In genomic region chr22:45731041-45731797, GRCh38 we compare ENCODE assay signal across 1 cellular context.
A peak's percentile ranks its signal among the peaks of the same experiment; 100 is the strongest.
TF ChIP-seq lines count a peak whose summit lies in the region.

No MANE protein-coding gene starts in this region.

TF ChIP-seq in H1, 55 proteins besides CTCF, POLR2A, EP300 and RAD21 (continued from another document):
- TF ChIP-seq, protein P1, sequence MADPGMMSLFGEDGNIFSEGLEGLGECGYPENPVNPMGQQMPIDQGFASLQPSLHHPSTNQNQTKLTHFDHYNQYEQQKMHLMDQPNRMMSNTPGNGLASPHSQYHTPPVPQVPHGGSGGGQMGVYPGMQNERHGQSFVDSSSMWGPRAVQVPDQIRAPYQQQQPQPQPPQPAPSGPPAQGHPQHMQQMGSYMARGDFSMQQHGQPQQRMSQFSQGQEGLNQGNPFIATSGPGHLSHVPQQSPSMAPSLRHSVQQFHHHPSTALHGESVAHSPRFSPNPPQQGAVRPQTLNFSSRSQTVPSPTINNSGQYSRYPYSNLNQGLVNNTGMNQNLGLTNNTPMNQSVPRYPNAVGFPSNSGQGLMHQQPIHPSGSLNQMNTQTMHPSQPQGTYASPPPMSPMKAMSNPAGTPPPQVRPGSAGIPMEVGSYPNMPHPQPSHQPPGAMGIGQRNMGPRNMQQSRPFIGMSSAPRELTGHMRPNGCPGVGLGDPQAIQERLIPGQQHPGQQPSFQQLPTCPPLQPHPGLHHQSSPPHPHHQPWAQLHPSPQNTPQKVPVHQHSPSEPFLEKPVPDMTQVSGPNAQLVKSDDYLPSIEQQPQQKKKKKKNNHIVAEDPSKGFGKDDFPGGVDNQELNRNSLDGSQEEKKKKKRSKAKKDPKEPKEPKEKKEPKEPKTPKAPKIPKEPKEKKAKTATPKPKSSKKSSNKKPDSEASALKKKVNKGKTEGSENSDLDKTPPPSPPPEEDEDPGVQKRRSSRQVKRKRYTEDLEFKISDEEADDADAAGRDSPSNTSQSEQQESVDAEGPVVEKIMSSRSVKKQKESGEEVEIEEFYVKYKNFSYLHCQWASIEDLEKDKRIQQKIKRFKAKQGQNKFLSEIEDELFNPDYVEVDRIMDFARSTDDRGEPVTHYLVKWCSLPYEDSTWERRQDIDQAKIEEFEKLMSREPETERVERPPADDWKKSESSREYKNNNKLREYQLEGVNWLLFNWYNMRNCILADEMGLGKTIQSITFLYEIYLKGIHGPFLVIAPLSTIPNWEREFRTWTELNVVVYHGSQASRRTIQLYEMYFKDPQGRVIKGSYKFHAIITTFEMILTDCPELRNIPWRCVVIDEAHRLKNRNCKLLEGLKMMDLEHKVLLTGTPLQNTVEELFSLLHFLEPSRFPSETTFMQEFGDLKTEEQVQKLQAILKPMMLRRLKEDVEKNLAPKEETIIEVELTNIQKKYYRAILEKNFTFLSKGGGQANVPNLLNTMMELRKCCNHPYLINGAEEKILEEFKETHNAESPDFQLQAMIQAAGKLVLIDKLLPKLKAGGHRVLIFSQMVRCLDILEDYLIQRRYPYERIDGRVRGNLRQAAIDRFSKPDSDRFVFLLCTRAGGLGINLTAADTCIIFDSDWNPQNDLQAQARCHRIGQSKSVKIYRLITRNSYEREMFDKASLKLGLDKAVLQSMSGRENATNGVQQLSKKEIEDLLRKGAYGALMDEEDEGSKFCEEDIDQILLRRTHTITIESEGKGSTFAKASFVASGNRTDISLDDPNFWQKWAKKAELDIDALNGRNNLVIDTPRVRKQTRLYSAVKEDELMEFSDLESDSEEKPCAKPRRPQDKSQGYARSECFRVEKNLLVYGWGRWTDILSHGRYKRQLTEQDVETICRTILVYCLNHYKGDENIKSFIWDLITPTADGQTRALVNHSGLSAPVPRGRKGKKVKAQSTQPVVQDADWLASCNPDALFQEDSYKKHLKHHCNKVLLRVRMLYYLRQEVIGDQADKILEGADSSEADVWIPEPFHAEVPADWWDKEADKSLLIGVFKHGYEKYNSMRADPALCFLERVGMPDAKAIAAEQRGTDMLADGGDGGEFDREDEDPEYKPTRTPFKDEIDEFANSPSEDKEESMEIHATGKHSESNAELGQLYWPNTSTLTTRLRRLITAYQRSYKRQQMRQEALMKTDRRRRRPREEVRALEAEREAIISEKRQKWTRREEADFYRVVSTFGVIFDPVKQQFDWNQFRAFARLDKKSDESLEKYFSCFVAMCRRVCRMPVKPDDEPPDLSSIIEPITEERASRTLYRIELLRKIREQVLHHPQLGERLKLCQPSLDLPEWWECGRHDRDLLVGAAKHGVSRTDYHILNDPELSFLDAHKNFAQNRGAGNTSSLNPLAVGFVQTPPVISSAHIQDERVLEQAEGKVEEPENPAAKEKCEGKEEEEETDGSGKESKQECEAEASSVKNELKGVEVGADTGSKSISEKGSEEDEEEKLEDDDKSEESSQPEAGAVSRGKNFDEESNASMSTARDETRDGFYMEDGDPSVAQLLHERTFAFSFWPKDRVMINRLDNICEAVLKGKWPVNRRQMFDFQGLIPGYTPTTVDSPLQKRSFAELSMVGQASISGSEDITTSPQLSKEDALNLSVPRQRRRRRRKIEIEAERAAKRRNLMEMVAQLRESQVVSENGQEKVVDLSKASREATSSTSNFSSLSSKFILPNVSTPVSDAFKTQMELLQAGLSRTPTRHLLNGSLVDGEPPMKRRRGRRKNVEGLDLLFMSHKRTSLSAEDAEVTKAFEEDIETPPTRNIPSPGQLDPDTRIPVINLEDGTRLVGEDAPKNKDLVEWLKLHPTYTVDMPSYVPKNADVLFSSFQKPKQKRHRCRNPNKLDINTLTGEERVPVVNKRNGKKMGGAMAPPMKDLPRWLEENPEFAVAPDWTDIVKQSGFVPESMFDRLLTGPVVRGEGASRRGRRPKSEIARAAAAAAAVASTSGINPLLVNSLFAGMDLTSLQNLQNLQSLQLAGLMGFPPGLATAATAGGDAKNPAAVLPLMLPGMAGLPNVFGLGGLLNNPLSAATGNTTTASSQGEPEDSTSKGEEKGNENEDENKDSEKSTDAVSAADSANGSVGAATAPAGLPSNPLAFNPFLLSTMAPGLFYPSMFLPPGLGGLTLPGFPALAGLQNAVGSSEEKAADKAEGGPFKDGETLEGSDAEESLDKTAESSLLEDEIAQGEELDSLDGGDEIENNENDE (IDR thresholded peaks at IDR 0.05; ENCODE audit: insufficient replicate concordance, low read length): no peak
- TF ChIP-seq BRCA1 (IDR thresholded peaks at IDR 0.05; ENCODE audit: low read depth, low read length) (no peak), SIX5 (IDR thresholded peaks at IDR 0.05; ENCODE audit: low read depth, low read length) (no peak), RNF2 (IDR thresholded peaks at IDR 0.05; ENCODE audit: borderline replicate concordance, low read depth, low read length, missing control alignments, poor library complexity, severe bottlenecking) (no peak), TEAD4 (IDR thresholded peaks at IDR 0.05; ENCODE audit: low read depth, low read length) (peak; percentile 76), E2F6 (IDR thresholded peaks at IDR 0.05) (no peak)
